Comparison of ENCODE assay signal across 8 cellular contexts in genomic region chr9:133120343-133121199, GRCh38. TPM values are rescaled to one million over a fixed set of nuclear protein-coding genes. Genes with fewer than 3 reads are reported as not detected.
DNase-seq lines count a peak whose midpoint lies in the region; ATAC-seq, FAIRE-seq and TF ChIP-seq lines count a peak whose summit lies in the region.

No MANE protein-coding gene starts in this region.

- H3K9ac ChIP-seq in OCI-LY3 (ENCODE audit: low read length) (peak overlapping the region; percentile 71), H1 (replicated peaks in 1 of 4; ENCODE audit: extremely low read depth in 1 of 4, low read depth in 3 of 4, low read length in 3 of 4) (peak overlapping the region; percentile 4 to 79 (median 48))

- no peak overlapping the region for H3K4ac ChIP-seq in H1 (replicated peaks; ENCODE audit: insufficient read length, low read depth, low read length)

- CTCF ChIA-PET in BJ (lab: Yijun Ruan, JAX) (interaction anchor here (25.9 kb wide), 1 partner anchor 27 kb away, joined by 505 read pairs; no protein-coding TSS in a partner anchor), H1 (lab: Charles Lee; ENCODE audit: partially characterized antibody) (interaction anchor here (0.6 to 8.6 kb wide), 5 partner anchors 13 to 74 kb away, joined by 3 to 56 read pairs (median 4); no protein-coding TSS in a partner anchor)

- H4K20me1 ChIP-seq in OCI-LY3 (ENCODE audit: insufficient read depth, low read length) = peaks cover 55% of the 10 kb centered on the region
- peaks cover 36 to 44% of the 10 kb centered on the region in 2 experiments for H4K20me1 ChIP-seq in H1 (replicated peaks in 1 of 2; ENCODE audit: control insufficient read depth in 1 of 2, insufficient read depth in 2 of 2, low read length in 2 of 2)

- peak overlapping the region; percentile 82 for H4K91ac ChIP-seq in H1 (replicated peaks; ENCODE audit: insufficient read length, low read length)

- H2AK5ac ChIP-seq in H1 (ENCODE audit: low read depth, low read length) = no peak overlapping the region

- peak overlapping the region; percentile 83 for H3K4me3 Mint-ChIP-seq in natural killer cell treated with Interleukin-12 subunit alpha and Interleukin-12 subunit beta and Interleukin-15 and Interleukin-18, amount 100 ng/mL, for 72 hours

- H4K8ac ChIP-seq in H1 (ENCODE audit: extremely low read depth, insufficient read depth, low read length) = peak overlapping the region; percentile 88

- H3K9me3 Mint-ChIP-seq in natural killer cell treated with Interleukin-12 subunit alpha and Interleukin-12 subunit beta and Interleukin-15 and Interleukin-18, amount 100 ng/mL, for 72 hours = no peaks in the 10 kb centered on the region

- peaks cover 55 to 60% of the 10 kb centered on the region in 2 donors for H3K4me1 Mint-ChIP-seq in natural killer cell treated with Interleukin-12 subunit alpha and Interleukin-12 subunit beta and Interleukin-15 and Interleukin-18, amount 100 ng/mL, for 72 hours (ENCODE audit: low read depth in 2 of 2)

- H3K4me3 ChIP-seq in BJ (ENCODE audit: low read depth, low read length) = peak overlapping the region; percentile 57
- peak overlapping the region; percentile 90 for H3K4me3 ChIP-seq in OCI-LY3 (ENCODE audit: low read length)
- H3K4me3 ChIP-seq in H1 (ENCODE audit: extremely low read depth in 1 of 4, insufficient read depth in 2 of 4, low read depth in 3 of 4, low read length in 4 of 4) = peak overlapping the region; percentile 51 to 79 (median 56)

- peaks cover 13% of the 10 kb centered on the region; the same call in 1 of the 2 replicates for H3K23me2 ChIP-seq in H1 (ENCODE audit: low read depth, low read length)

- FAIRE-seq in H1 (lab: Jason Lieb, UNC) (no peak), HTR-8/SVneo (lab: Jason Lieb, UNC) (no peak)

- no peak overlapping the region for H3K23ac ChIP-seq in H1 (ENCODE audit: insufficient read length)

- no peak for TF ChIP-seq EP300 in H1 (IDR thresholded peaks at IDR 0.05; ENCODE audit: borderline replicate concordance in 1 of 2, low read depth in 2 of 2, low read length in 2 of 2)

- peak; percentile 11 for ATAC-seq in GM19463 (IDR thresholded peaks at IDR 0.05; ENCODE audit: unreplicated experiment)
- ATAC-seq in natural killer cell treated with Interleukin-12 subunit alpha and Interleukin-12 subunit beta and Interleukin-15 and Interleukin-18, amount 100 ng/mL, for 72 hours = no peak

- H2BK20ac ChIP-seq in H1 (ENCODE audit: low read length) = no peak overlapping the region

- H3K27me3 ChIP-seq in BJ (ENCODE audit: control insufficient read depth, insufficient read depth, low read length) (no peaks in the 10 kb centered on the region), OCI-LY3 (ENCODE audit: low read depth, low read length) (no peaks in the 10 kb centered on the region), H1 (replicated peaks in 1 of 4; ENCODE audit: control insufficient read depth in 3 of 4, extremely low read depth in 1 of 4, insufficient read depth in 3 of 4, low read length in 3 of 4) (peaks cover 0 to 48% (median 33%) of the 10 kb centered on the region in 4 experiments; a peak in 5 of 7 replicates)

- H3K27ac Mint-ChIP-seq in natural killer cell treated with Interleukin-12 subunit alpha and Interleukin-12 subunit beta and Interleukin-15 and Interleukin-18, amount 100 ng/mL, for 72 hours = peak overlapping the region; percentile 48 to 60

- H2BK120ac ChIP-seq in H1 (replicated peaks; ENCODE audit: low read depth, low read length) = no peak overlapping the region

- H3K18ac ChIP-seq in H1 (ENCODE audit: extremely low read depth, low read length) = peak overlapping the region; percentile 48; the same call in 1 of the 2 replicates

- no peak overlapping the region for H2BK12ac ChIP-seq in H1 (ENCODE audit: low read depth, low read length)

- H3K36me3 Mint-ChIP-seq in natural killer cell treated with Interleukin-12 subunit alpha and Interleukin-12 subunit beta and Interleukin-15 and Interleukin-18, amount 100 ng/mL, for 72 hours = no peaks in the 10 kb centered on the region

- no peaks in the 10 kb centered on the region for H3K27me3 Mint-ChIP-seq in natural killer cell treated with Interleukin-12 subunit alpha and Interleukin-12 subunit beta and Interleukin-15 and Interleukin-18, amount 100 ng/mL, for 72 hours

- H3K36me3 ChIP-seq in BJ (ENCODE audit: control insufficient read depth, insufficient read depth, low read length) = peaks cover 1% of the 10 kb centered on the region; the same call in 1 of the 2 replicates
- H3K36me3 ChIP-seq in OCI-LY3 (replicated peaks; ENCODE audit: low read depth, low read length) = no peaks in the 10 kb centered on the region
- H3K36me3 ChIP-seq in H1 (ENCODE audit: control insufficient read depth in 2 of 4, insufficient read depth in 4 of 4, low read length in 3 of 4) = no peaks in the 10 kb centered on the region

- H2AFZ ChIP-seq in OCI-LY3 (ENCODE audit: low read depth, low read length) = peak overlapping the region; percentile 39; the same call in 1 of the 2 replicates
- no peak overlapping the region; the same call in 1 of the 2 replicates for H2AFZ ChIP-seq in H1 (ENCODE audit: low read length)

- H3K9me3 ChIP-seq in OCI-LY3 (ENCODE audit: insufficient read depth, low read length) (no peaks in the 10 kb centered on the region), H1 (ENCODE audit: insufficient read depth in 2 of 2, low read depth in 1 of 2, low read length in 1 of 2) (no peaks in the 10 kb centered on the region)

- H3K14ac ChIP-seq in H1 (ENCODE audit: insufficient read length) = no peak overlapping the region

- POLR2A ChIA-PET in BJ (lab: Charles Lee) = no interaction called here
- POLR2A ChIA-PET in H1 (lab: Charles Lee; ENCODE audit: partially characterized antibody) = interaction anchor here (3.4 kb wide), 1 partner anchor 28 kb away, joined by 13 read pairs; no protein-coding TSS in a partner anchor

- TF ChIP-seq POLR2A in H1 (IDR thresholded peaks at IDR 0.05; ENCODE audit: control extremely low read depth in 1 of 2, low read depth in 2 of 2, low read length in 2 of 2) = no peak

- WGBS in H1 (ENCODE audit: extremely low coverage in 1 of 2, insufficient coverage in 1 of 2, insufficient read length in 1 of 2, insufficient replicate concordance in 2 of 2, low coverage in 1 of 2, low lambda C conversion rate in 2 of 2, missing lambda C conversion rate in 1 of 2), 2 experiments = 9% methylated on average over 42 of the region's 71 CpGs; no CpG with 5 or more reads in 1 of the 2 experiments

- TF ChIP-seq RAD21 in H1 (IDR thresholded peaks at IDR 0.05 in 1 of 2, conservative IDR thresholded peaks at IDR 0.05 in 1 of 2; ENCODE audit: low read depth in 2 of 2, low read length in 2 of 2) = no peak

- H2BK5ac ChIP-seq in H1 (ENCODE audit: low read depth, low read length) = no peak overlapping the region

- DNase-seq in BJ (ENCODE audit: low read depth) = no peak
- peak in 1 of 2 experiments; percentile 67 for DNase-seq in H1 (ENCODE audit: low read depth in 1 of 2, low spot score in 2 of 2)
- no peak for DNase-seq in natural killer cell treated with Interleukin-12 subunit alpha and Interleukin-12 subunit beta and Interleukin-15 and Interleukin-18, amount 100 ng/mL, for 72 hours (ENCODE audit: low spot score)
- no peak for DNase-seq in NCI-H1930 (lab: John Stamatoyannopoulos, UW)
- no peak for DNase-seq in HTR-8/SVneo (ENCODE audit: insufficient read length, low spot score)
- DNase-seq in iPS-NIHi7 (ENCODE audit: extremely low spot score) = no peak

- H3K56ac ChIP-seq in H1 (replicated peaks; ENCODE audit: insufficient read length, low read depth, low read length) = no peak overlapping the region

- H3K79me1 ChIP-seq in H1 (ENCODE audit: low read depth, low read length) = no peaks in the 10 kb centered on the region

- TF ChIP-seq CTCF in BJ (IDR thresholded peaks at IDR 0.05; ENCODE audit: insufficient read depth, low read depth, low read length) (no peak), OCI-LY3 (IDR thresholded peaks at IDR 0.05; ENCODE audit: low read depth, low read length) (no peak), H1 (IDR thresholded peaks at IDR 0.05; ENCODE audit: control extremely low read depth in 1 of 3, insufficient read depth in 1 of 3, low read depth in 1 of 3, low read length in 3 of 3) (no peak)

- no peak overlapping the region for H4K5ac ChIP-seq in H1 (ENCODE audit: insufficient read length, low read depth, low read length)

- peaks cover 36% of the 10 kb centered on the region for H3K4me1 ChIP-seq in OCI-LY3 (ENCODE audit: low read length)
- H3K4me1 ChIP-seq in H1 (replicated peaks in 1 of 4; ENCODE audit: control insufficient read depth in 3 of 4, insufficient read depth in 4 of 4, low read length in 3 of 4) = peaks cover 0 to 17% (median 7%) of the 10 kb centered on the region in 4 experiments; a peak in 6 of 7 replicates

- no peak overlapping the region for H3K27ac ChIP-seq in OCI-LY3 (ENCODE audit: low read length)
- H3K27ac ChIP-seq in H1 (ENCODE audit: low read depth, low read length) = no peak overlapping the region

- H2BK15ac ChIP-seq in H1 (ENCODE audit: low read length) = no peak overlapping the region

- H3K4me2 ChIP-seq in OCI-LY3 (ENCODE audit: low read length) = peak overlapping the region; percentile 98
- peak overlapping the region; percentile 76 to 94 for H3K4me2 ChIP-seq in H1 (ENCODE audit: insufficient read depth in 1 of 2, low read depth in 2 of 2, low read length in 2 of 2)

- peaks cover 8% of the 10 kb centered on the region for H3K79me2 ChIP-seq in OCI-LY3 (ENCODE audit: low read length)
- no peaks in the 10 kb centered on the region for H3K79me2 ChIP-seq in H1 (ENCODE audit: control insufficient read depth in 1 of 2, insufficient read depth in 2 of 2, low read length in 2 of 2)

RNA-seq across cellular contexts. Expression of gene RALGDS, which starts 0.5 kb away (rescaled TPM):
- 18.0 and 25.1 TPM in 2 replicates for polyA plus RNA-seq in BJ (2011; rRNA removed)
- polyA minus RNA-seq in BJ (2011; rRNA and poly(A)+ RNA removed) = 11.6 and 12.0 TPM in 2 replicates
- 11.2 and 14.5 TPM in 2 replicates for total RNA-seq in H1 (2021; fragmentation: NEBNext Ultra II Directional; extraction: Animal tissue kit (Norgen Biotek cat#: 25700))
- 25.5 and 29.3 TPM in 2 replicates for polyA plus RNA-seq in H1 (2011; rRNA removed)
- 25.4 TPM for polyA plus RNA-seq in H1 (2011; cell fraction: cytosol; rRNA removed)
- polyA plus RNA-seq in H1 (2011; cell fraction: nucleus; rRNA removed) = 97.4 TPM
- polyA plus RNA-seq in H1 (2012, experiment 1 of 2) = 10.5 to 21.5 TPM (median 17.2 TPM) in 4 replicates
- 11.7 TPM for polyA plus RNA-seq in H1 (2012, experiment 2 of 2)
- polyA plus RNA-seq in H1 (2013, experiment 1 of 2) = 11.4 TPM
- 9.4 TPM for polyA plus RNA-seq in H1 (2013, experiment 2 of 2)
- polyA minus RNA-seq in H1 (2011; rRNA and poly(A)+ RNA removed) = 12.6 and 14.4 TPM in 2 replicates
- polyA minus RNA-seq in H1 (2011; cell fraction: cytosol; rRNA and poly(A)+ RNA removed) = 11.3 TPM
- polyA minus RNA-seq in H1 (2011; cell fraction: nucleus; rRNA and poly(A)+ RNA removed) = 19.7 TPM
- total RNA-seq in natural killer cell treated with Interleukin-12 subunit alpha and Interleukin-12 subunit beta and Interleukin-15 and Interleukin-18, amount 100 ng/mL, for 72 hours = 100 to 1,000 TPM; 138 to 159 TPM

RNA-seq across cellular contexts. Expression of gene GBGT1, which starts 43.1 kb away (rescaled TPM):
- polyA plus RNA-seq in BJ (2011; rRNA removed) = 5.0 and 10.3 TPM in 2 replicates
- 8.2 and 11.3 TPM in 2 replicates for polyA minus RNA-seq in BJ (2011; rRNA and poly(A)+ RNA removed)
- 9.7 and 10.0 TPM in 2 replicates for total RNA-seq in H1 (2021; fragmentation: NEBNext Ultra II Directional; extraction: Animal tissue kit (Norgen Biotek cat#: 25700))
- 7.1 and 10.1 TPM in 2 replicates for polyA plus RNA-seq in H1 (2011; rRNA removed)
- polyA plus RNA-seq in H1 (2011; cell fraction: cytosol; rRNA removed) = 7.0 TPM
- 15.2 TPM for polyA plus RNA-seq in H1 (2011; cell fraction: nucleus; rRNA removed)
- polyA plus RNA-seq in H1 (2012, experiment 1 of 2) = 6.5 to 7.7 TPM (median 6.9 TPM) in 4 replicates
- 6.9 TPM for polyA plus RNA-seq in H1 (2012, experiment 2 of 2)
- polyA plus RNA-seq in H1 (2013, experiment 1 of 2) = 8.6 TPM
- polyA plus RNA-seq in H1 (2013, experiment 2 of 2) = 9.1 TPM
- polyA minus RNA-seq in H1 (2011; rRNA and poly(A)+ RNA removed) = 11.3 and 17.4 TPM in 2 replicates
- 10.6 TPM for polyA minus RNA-seq in H1 (2011; cell fraction: cytosol; rRNA and poly(A)+ RNA removed)
- polyA minus RNA-seq in H1 (2011; cell fraction: nucleus; rRNA and poly(A)+ RNA removed) = 21.7 TPM
- 1 to 10 TPM; 4.1 to 7.2 TPM for total RNA-seq in natural killer cell treated with Interleukin-12 subunit alpha and Interleukin-12 subunit beta and Interleukin-15 and Interleukin-18, amount 100 ng/mL, for 72 hours

RNA-seq across cellular contexts. Expression of gene CEL, which starts 58.8 kb away (rescaled TPM):
- 0.26 and 0.49 TPM in 2 replicates for polyA plus RNA-seq in BJ (2011; rRNA removed)
- 0.10 and 0.28 TPM in 2 replicates for polyA minus RNA-seq in BJ (2011; rRNA and poly(A)+ RNA removed)
- 2.5 and 3.4 TPM in 2 replicates for total RNA-seq in H1 (2021; fragmentation: NEBNext Ultra II Directional; extraction: Animal tissue kit (Norgen Biotek cat#: 25700))
- 1.8 and 2.7 TPM in 2 replicates for polyA plus RNA-seq in H1 (2011; rRNA removed)
- 1.9 TPM for polyA plus RNA-seq in H1 (2011; cell fraction: cytosol; rRNA removed)
- polyA plus RNA-seq in H1 (2011; cell fraction: nucleus; rRNA removed) = 11.8 TPM
- polyA plus RNA-seq in H1 (2012, experiment 1 of 2) = 3.1 to 4.5 TPM (median 3.7 TPM) in 4 replicates
- polyA plus RNA-seq in H1 (2012, experiment 2 of 2) = 1.9 TPM
- polyA plus RNA-seq in H1 (2013, experiment 1 of 2) = 2.2 TPM
- polyA plus RNA-seq in H1 (2013, experiment 2 of 2) = 2.1 TPM
- polyA minus RNA-seq in H1 (2011; rRNA and poly(A)+ RNA removed) = 1.0 and 1.2 TPM in 2 replicates
- not detected for polyA minus RNA-seq in H1 (2011; cell fraction: cytosol; rRNA and poly(A)+ RNA removed)
- 1.3 TPM for polyA minus RNA-seq in H1 (2011; cell fraction: nucleus; rRNA and poly(A)+ RNA removed)
- 1 to 10 TPM in 1 of 2 donors, under 1 TPM in 1; 0.95 to 2.1 TPM for total RNA-seq in natural killer cell treated with Interleukin-12 subunit alpha and Interleukin-12 subunit beta and Interleukin-15 and Interleukin-18, amount 100 ng/mL, for 72 hours
